Comparison of ENCODE assay signal across 9 cellular contexts in genomic region chr2:232551776-232552175, GRCh38. TPM values are rescaled to one million over a fixed set of nuclear protein-coding genes. Genes with fewer than 3 reads are reported as not detected.
DNase-seq lines count a peak whose midpoint lies in the region; ATAC-seq and TF ChIP-seq lines count a peak whose summit lies in the region.
"Had no signal": no experiment of that assay in that cellular context is flagged by ENCODE, and none has a peak within 500 bp of the region (broad histone marks: within the 10 kb centered on the region; RNA-seq: fewer than 3 reads in every experiment).

No MANE protein-coding gene starts in this region.

- H3K36me3 ChIP-seq in GM06990 (ENCODE audit: control insufficient read depth, insufficient read depth, low read length) (peaks cover 6% of the 10 kb centered on the region), SJCRH30 (peaks cover 30% of the 10 kb centered on the region), esophagus squamous epithelium (peaks cover 0 to 38% (median 2%) of the 10 kb centered on the region in 3 donors), rectal smooth muscle tissue (ENCODE audit: control insufficient read depth, insufficient read depth, low read length) (peaks cover 12% of the 10 kb centered on the region)

- no peak for ATAC-seq in HG02884 (IDR thresholded peaks at IDR 0.05; ENCODE audit: unreplicated experiment)

- no peaks in the 10 kb centered on the region for H3K27me3 ChIP-seq in GM06990 (replicated peaks; ENCODE audit: control insufficient read depth, insufficient read depth, low read length)
- H3K27me3 ChIP-seq in SJCRH30 = no peaks in the 10 kb centered on the region
- H3K27me3 ChIP-seq in esophagus squamous epithelium = no peaks in the 10 kb centered on the region
- no peaks in the 10 kb centered on the region for H3K27me3 ChIP-seq in rectal smooth muscle tissue (ENCODE audit: control insufficient read depth, insufficient read depth, low read length)

- H3K4me3 ChIP-seq in GM06990 (replicated peaks; ENCODE audit: low read depth, low read length) (peak overlapping the region; percentile 95), SJCRH30 (peak overlapping the region; percentile 86), esophagus squamous epithelium (peak overlapping the region in 3 of 4 donors; percentile 83 to 97 (median 87)), rectal smooth muscle tissue (ENCODE audit: low read length) (peak overlapping the region; percentile 88)

- H3K4me1 ChIP-seq in SJCRH30 = 0 out of 2 replicates have a peak, but pooled peaks cover 3% of the 10 kb centered on the region
- H3K4me1 ChIP-seq in esophagus squamous epithelium = peaks cover 8 to 43% (median 20%) of the 10 kb centered on the region in 3 donors
- peaks cover 7% of the 10 kb centered on the region for H3K4me1 ChIP-seq in rectal smooth muscle tissue (ENCODE audit: control insufficient read depth, insufficient read depth, low read length)

- intact Hi-C loops in esophagus squamous epithelium (cut with DNase I) = no loop called here

- 92% methylated on average over 4 of the region's 4 CpGs for WGBS in esophagus squamous epithelium, 2 donors

- H3K9ac ChIP-seq in rectal smooth muscle tissue (ENCODE audit: low read length) = no peak overlapping the region

- H3K9me3 ChIP-seq in SJCRH30 (replicated peaks) (no peaks in the 10 kb centered on the region), esophagus squamous epithelium (no peaks in the 10 kb centered on the region)

- TF ChIP-seq POLR2A in esophagus squamous epithelium (IDR thresholded peaks at IDR 0.05) = no peak

- TF ChIP-seq CTCF in GM06990 (IDR thresholded peaks at IDR 0.05; ENCODE audit: insufficient read depth, low read length, poor library complexity, severe bottlenecking) (no peak), esophagus squamous epithelium (IDR thresholded peaks at IDR 0.05) (no peak)

- DNase-seq in GM06990 (ENCODE audit: extremely low read depth, insufficient read length) (no peak), SJCRH30 (no peak), esophagus squamous epithelium (lab: John Stamatoyannopoulos, UW) (no peak), EL (no peak)
- DNase-seq in NK-92 treated with Interleukin-12 subunit alpha and Interleukin-12 subunit beta, amount 100 ng/mL, for 24 hours (lab: John Stamatoyannopoulos, UW) = no peak
- DNase-seq in activated CD4-positive, alpha-beta T cell treated with anti-CD3 and anti-CD28 coated beads for 4 hours = no peak
- DNase-seq: midbrain had no signal

- H3K27ac ChIP-seq in SJCRH30 = no peak overlapping the region
- H3K27ac ChIP-seq in esophagus squamous epithelium = peak overlapping the region in 3 of 4 donors; percentile 98 to 99 (median 99)
- H3K27ac ChIP-seq in rectal smooth muscle tissue (ENCODE audit: low read depth, low read length) = no peak overlapping the region

RNA-seq across cellular contexts. Expression of gene EIF4E2, which starts 1.3 kb away (rescaled TPM):
- 168 and 180 TPM in 2 replicates for total RNA-seq in SJCRH30 (2014; rRNA removed; shearing (Covaris generic))
- 10 to 100 TPM; 34.7 to 81.3 (median 58.0) TPM for total RNA-seq in esophagus squamous epithelium

RNA-seq across cellular contexts. Expression of gene TIGD1, which starts 1.4 kb away (rescaled TPM):
- 10.2 and 13.5 TPM in 2 replicates for total RNA-seq in SJCRH30 (2014; rRNA removed; shearing (Covaris generic))
- total RNA-seq in esophagus squamous epithelium = 1 to 10 TPM; 1.2 to 7.1 (median 3.2) TPM

RNA-seq across cellular contexts. Expression of gene CHRNG, which starts 12.3 kb away (rescaled TPM):
- total RNA-seq in SJCRH30 (2014; rRNA removed; shearing (Covaris generic)) = 25.2 and 36.6 TPM in 2 replicates
- total RNA-seq in esophagus squamous epithelium = not detected

RNA-seq across cellular contexts. Expression of gene CHRND, which starts 25.8 kb away (rescaled TPM):
- 91.0 and 92.4 TPM in 2 replicates for total RNA-seq in SJCRH30 (2014; rRNA removed; shearing (Covaris generic))
- total RNA-seq in esophagus squamous epithelium = not detected

RNA-seq across cellular contexts. Expression of gene PRSS56, which starts 31.6 kb away (rescaled TPM):
- total RNA-seq in SJCRH30 (2014; rRNA removed; shearing (Covaris generic)) = 0.38 and 0.48 TPM in 2 replicates
- not detected for total RNA-seq in esophagus squamous epithelium

Comparison
In these comparisons a context has a peak if more than half of its experiments do, and no peak if none do; other contexts are left out.
1. H3K27ac ChIP-seq: peak in esophagus squamous epithelium (3 of 4); none in SJCRH30 (single experiment) and rectal smooth muscle tissue (single experiment).
2. RNA of gene CHRNG, which starts 12.3 kb away (total RNA-seq): 25.2 to 36.6 TPM in SJCRH30; not detected in esophagus squamous epithelium; every median in the first group is over 10 times any median in the second.
3. Peak in every context shown above with its lines, with median percentiles within 50 percentile points of each other: H3K4me3 ChIP-seq.